ENCODE assay signal across 14 cellular contexts in the genomic region with DNA sequence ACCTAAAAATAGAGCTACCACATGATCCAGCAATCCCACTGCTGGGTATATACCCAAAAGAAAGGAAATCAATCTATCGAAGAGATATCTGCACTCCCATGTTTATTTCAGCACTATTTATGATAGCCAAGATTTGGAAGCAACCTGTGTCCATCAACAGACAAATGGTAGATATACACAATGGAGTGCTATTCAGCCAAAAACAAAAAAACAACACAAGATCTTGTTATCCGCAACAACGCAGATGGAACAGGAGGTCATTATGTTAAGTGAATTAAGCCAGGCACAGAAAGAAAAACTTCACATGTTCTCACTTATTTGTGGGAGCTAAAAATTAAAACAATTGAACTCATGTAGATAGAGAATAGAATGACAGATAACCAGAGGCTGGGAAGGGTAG. TPM values are rescaled to one million over a fixed set of nuclear protein-coding genes. Genes with fewer than 3 reads are reported as not detected.
"Had no signal": no experiment of that assay in that cellular context is flagged by ENCODE, and none has a peak within 500 bp of the region (broad histone marks: within the 10 kb centered on the region; RNA-seq: fewer than 3 reads in every experiment).

No MANE protein-coding gene starts in this region.

RNA-seq across cellular contexts. Expression of gene TCP11, which starts 2.9 kb away (rescaled TPM):
- total RNA-seq: activated B cell treated with CpG ODN at 0.5 μM for 24 hours; activated CD4-positive, alpha-beta memory T cell treated with anti-CD3 and anti-CD28 coated beads for 36 hours; activated CD4-positive, alpha-beta memory T cell treated with anti-CD3 and anti-CD28 coated beads, Interleukin-2, amount 10 ng/mL, durations not matched to agents 7 days and 5 days; activated CD4-positive, alpha-beta T cell treated with anti-CD3 and anti-CD28 coated beads for 36 hours; activated CD4-positive, alpha-beta T cell treated with anti-CD3 and anti-CD28 coated beads, Interleukin-2, amount 10 ng/mL, durations not matched to agents 24 days and 14 days; activated CD4-positive, alpha-beta T cell treated with anti-CD3 and anti-CD28 coated beads, Interleukin-2, amount 10 ng/mL, durations not matched to agents 7 days and 5 days; activated CD8-positive, alpha-beta memory T cell treated with anti-CD3 and anti-CD28 coated beads for 36 hours; activated CD8-positive, alpha-beta memory T cell treated with anti-CD3 and anti-CD28 coated beads, Interleukin-2, amount 10 ng/mL, durations not matched to agents 7 days and 5 days; activated CD8-positive, alpha-beta T cell treated with anti-CD3 and anti-CD28 coated beads for 36 hours; activated CD8-positive, alpha-beta T cell treated with anti-CD3 and anti-CD28 coated beads, Interleukin-2, amount 10 ng/mL, durations not matched to agents 7 days and 5 days; T-cell; T-helper 1 cell treated with Interleukin-12 subunit alpha and Interleukin-12 subunit beta and Interleukin-4 antibody, amounts not matched to agents 30 ng/mL and 1 ng/mL, for 36 hours; T-helper 2 cell treated with Interferon-gamma antibody and Interleukin-4, amounts not matched to agents 100 ng/mL and 5 ng/mL, for 36 hours; WTC11 had no signal
